1 cellular context compared by ENCODE assay signal in genomic region chr2:219252570-219252899, GRCh38.
TF ChIP-seq lines count a peak whose summit lies in the region.

No MANE protein-coding gene starts in this region.

TF ChIP-seq in IMR-90, 13 proteins besides CTCF, POLR2A, EP300 and RAD21:
- TF ChIP-seq MAFK (IDR thresholded peaks at IDR 0.05; ENCODE audit: low read depth, low read length): no peak
- TF ChIP-seq CEBPB (IDR thresholded peaks at IDR 0.05; ENCODE audit: low read depth, low read length): no peak
- TF ChIP-seq BHLHE40 (IDR thresholded peaks at IDR 0.05; ENCODE audit: low read depth, low read length): no peak
- no peak for TF ChIP-seq MAZ (IDR thresholded peaks at IDR 0.05; ENCODE audit: borderline replicate concordance, low read depth, low read length)
- no peak for TF ChIP-seq USF2 (IDR thresholded peaks at IDR 0.05; ENCODE audit: low read depth, low read length)
- TF ChIP-seq RFX5 (IDR thresholded peaks at IDR 0.05; ENCODE audit: low read depth, low read length): no peak
- no peak for TF ChIP-seq SMC3 (IDR thresholded peaks at IDR 0.05; ENCODE audit: low read depth, low read length)
